8 cellular contexts compared by ENCODE assay signal in the genomic region with DNA sequence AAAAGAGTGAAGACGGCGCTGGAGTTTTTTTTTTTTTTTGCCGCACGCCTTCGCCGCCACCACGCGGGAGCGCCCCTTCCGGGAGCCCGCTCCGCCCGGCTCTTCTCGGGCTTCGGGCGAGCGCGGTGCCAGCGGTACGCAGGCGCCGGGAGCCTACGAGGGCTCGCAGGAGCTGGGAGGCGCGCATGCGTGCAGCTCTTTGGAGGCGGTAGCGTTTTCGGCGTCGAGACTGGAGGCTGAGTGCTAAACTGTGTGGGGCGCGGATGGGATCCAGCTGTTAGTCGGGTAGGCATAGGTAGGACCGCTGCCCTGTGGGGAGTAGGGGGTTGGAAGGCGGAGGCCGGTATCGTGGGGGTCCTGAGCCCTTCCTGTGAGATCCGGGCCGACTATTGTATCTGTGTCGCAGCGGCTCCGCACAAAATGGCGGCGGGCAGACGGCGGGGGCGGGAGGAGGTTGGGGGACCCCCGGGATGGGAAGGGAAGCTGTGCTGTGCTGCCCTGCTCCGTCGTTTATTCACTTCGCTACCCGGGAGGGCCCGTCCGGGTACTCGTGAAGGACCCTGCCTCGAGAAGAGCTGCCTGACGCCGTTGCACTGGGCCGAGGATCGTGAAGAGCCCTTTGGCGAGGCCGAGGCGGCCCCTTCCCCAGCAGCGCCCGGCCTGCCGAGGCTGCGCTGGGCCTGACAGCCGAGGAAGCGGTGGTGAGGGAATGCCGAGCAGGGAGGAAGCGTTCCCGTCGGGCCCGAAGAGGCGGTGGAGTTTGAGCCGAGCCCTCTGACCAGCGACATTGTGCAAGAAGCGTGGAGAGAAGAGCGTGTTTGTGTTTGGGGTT. TPM values are rescaled to one million over a fixed set of nuclear protein-coding genes. Genes with fewer than 3 reads are reported as not detected.
DNase-seq lines count a peak whose midpoint lies in the region; ATAC-seq and TF ChIP-seq lines count a peak whose summit lies in the region.

A gene with protein sequence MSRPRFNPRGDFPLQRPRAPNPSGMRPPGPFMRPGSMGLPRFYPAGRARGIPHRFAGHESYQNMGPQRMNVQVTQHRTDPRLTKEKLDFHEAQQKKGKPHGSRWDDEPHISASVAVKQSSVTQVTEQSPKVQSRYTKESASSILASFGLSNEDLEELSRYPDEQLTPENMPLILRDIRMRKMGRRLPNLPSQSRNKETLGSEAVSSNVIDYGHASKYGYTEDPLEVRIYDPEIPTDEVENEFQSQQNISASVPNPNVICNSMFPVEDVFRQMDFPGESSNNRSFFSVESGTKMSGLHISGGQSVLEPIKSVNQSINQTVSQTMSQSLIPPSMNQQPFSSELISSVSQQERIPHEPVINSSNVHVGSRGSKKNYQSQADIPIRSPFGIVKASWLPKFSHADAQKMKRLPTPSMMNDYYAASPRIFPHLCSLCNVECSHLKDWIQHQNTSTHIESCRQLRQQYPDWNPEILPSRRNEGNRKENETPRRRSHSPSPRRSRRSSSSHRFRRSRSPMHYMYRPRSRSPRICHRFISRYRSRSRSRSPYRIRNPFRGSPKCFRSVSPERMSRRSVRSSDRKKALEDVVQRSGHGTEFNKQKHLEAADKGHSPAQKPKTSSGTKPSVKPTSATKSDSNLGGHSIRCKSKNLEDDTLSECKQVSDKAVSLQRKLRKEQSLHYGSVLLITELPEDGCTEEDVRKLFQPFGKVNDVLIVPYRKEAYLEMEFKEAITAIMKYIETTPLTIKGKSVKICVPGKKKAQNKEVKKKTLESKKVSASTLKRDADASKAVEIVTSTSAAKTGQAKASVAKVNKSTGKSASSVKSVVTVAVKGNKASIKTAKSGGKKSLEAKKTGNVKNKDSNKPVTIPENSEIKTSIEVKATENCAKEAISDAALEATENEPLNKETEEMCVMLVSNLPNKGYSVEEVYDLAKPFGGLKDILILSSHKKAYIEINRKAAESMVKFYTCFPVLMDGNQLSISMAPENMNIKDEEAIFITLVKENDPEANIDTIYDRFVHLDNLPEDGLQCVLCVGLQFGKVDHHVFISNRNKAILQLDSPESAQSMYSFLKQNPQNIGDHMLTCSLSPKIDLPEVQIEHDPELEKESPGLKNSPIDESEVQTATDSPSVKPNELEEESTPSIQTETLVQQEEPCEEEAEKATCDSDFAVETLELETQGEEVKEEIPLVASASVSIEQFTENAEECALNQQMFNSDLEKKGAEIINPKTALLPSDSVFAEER (N-terminal part only) (plus strand): TSS at position 202 of the 832 bp plus-strand sequence. CDS start 17,173 bp downstream, outside the sequence.

- peak; percentile 94 for ATAC-seq in HG03442 (IDR thresholded peaks at IDR 0.05; ENCODE audit: unreplicated experiment)

- H3K27ac ChIP-seq in coronary artery: peak within 1 kb of the TSS; percentile 96 to 97

- POLR2A ChIA-PET in BJ (lab: Charles Lee): interaction anchor here (0.7 kb wide), 1 partner anchor 817 kb away, joined by 9 read pairs; no protein-coding TSS in a partner anchor

- CTCF ChIA-PET in BJ (lab: Yijun Ruan, JAX): interaction anchor here (0.6 to 4.1 kb wide), 12 partner anchors 11 to 179 kb away, joined by 3 to 23 read pairs (median 4); no protein-coding TSS in a partner anchor

- TF ChIP-seq CTCF in BJ (IDR thresholded peaks at IDR 0.05; ENCODE audit: insufficient read depth, low read depth, low read length) (peak; percentile 73), coronary artery (IDR thresholded peaks at IDR 0.05) (peak; percentile 63)

- no peaks in the 10 kb centered on the region for H3K27me3 ChIP-seq in BJ (ENCODE audit: control insufficient read depth, insufficient read depth, low read length)

- H3K36me3 ChIP-seq in BJ (ENCODE audit: control insufficient read depth, insufficient read depth, low read length): no peaks in the 10 kb centered on the region

- peak within 1 kb of the TSS; percentile 90 for H3K4me3 ChIP-seq in BJ (ENCODE audit: low read depth, low read length)
- peak within 1 kb of the TSS; percentile 98 for H3K4me3 ChIP-seq in coronary artery

- DNase-seq in BJ (ENCODE audit: low read depth): peak; percentile 50
- DNase-seq in GM19238 (ENCODE audit: insufficient read length, low spot score): peak; percentile 90
- DNase-seq in NCI-H524 treated with DMSO at 0.1 percent for 48 hours (lab: John Stamatoyannopoulos, UW): peak; percentile 21
- DNase-seq in activated CD4-positive, alpha-beta T cell treated with anti-CD3 and anti-CD28 coated beads for 48 hours: peak; percentile 93
- peak; percentile 90 for DNase-seq in coronary artery (ENCODE audit: low spot score)
- peak; percentile 98 for DNase-seq in left kidney (ENCODE audit: low read depth, low spot score)
- DNase-seq in stimulated activated CD4-positive, alpha-beta T cell treated with anti-CD3 and anti-CD28 coated beads, Interleukin-2, amount 100 ng/mL, for 24 hours: peak; percentile 93

RNA-seq across cellular contexts. Expression of the gene that starts here (rescaled TPM):
- polyA plus RNA-seq in BJ (2011; rRNA removed): 44.8 and 75.2 TPM in 2 replicates
- polyA minus RNA-seq in BJ (2011; rRNA and poly(A)+ RNA removed): 65.9 and 81.0 TPM in 2 replicates

Comparison
In these comparisons a context has a peak if more than half of its experiments do, and no peak if none do; other contexts are left out.
1. Peak in every context shown above with its lines: DNase-seq, ATAC-seq, H3K4me3 ChIP-seq and H3K27ac ChIP-seq.
2. DNase-seq: peak in every context shown above with its lines; median percentile 98 in left kidney; 93 in activated CD4-positive, alpha-beta T cell treated with anti-CD3 and anti-CD28 coated beads for 48 hours; 93 in stimulated activated CD4-positive, alpha-beta T cell treated with anti-CD3 and anti-CD28 coated beads, Interleukin-2, amount 100 ng/mL, for 24 hours; 90 in GM19238; 90 in coronary artery; 50 in BJ; 21 in NCI-H524 treated with DMSO at 0.1 percent for 48 hours.